15 cellular contexts compared by ENCODE assay signal in the genomic region with DNA sequence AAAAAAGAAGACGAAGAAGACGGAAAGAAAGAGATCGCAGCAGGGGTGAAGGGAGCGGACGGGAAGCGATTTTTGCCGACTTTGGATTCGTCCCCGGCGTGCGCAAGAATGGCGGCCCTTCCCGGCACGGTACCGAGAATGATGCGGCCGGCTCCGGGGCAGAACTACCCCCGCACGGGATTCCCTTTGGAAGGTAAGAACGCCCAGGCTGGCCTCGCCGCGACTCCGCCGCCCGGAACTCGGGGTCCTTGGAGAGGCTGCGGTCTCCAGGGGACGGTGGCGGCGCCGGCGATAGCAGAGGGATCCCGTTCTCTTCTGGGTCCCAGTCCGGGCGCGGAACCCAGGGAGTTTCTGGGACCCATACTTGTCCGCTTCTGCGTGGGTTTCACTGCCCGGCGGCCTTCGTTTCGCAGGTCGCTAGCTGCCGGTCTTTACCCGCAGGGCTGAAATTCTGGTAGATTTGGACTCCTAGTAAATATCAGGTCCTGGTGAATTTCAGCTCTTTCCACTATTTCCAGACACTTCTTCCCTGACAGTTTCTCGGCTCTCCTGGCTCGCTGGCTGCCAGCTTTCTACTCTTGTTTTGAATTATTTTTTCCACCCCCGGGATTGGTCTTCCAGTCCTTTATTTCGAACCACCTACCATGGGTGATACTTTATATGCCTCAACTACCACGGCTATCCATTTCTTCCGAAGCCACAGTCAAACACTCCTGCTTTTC. TPM values are rescaled to one million over a fixed set of nuclear protein-coding genes. Genes with fewer than 3 reads are reported as not detected.
DNase-seq lines count a peak whose midpoint lies in the region; ATAC-seq, FAIRE-seq and TF ChIP-seq lines count a peak whose summit lies in the region.
"Had no signal": no experiment of that assay in that cellular context is flagged by ENCODE, and none has a peak within 500 bp of the region (broad histone marks: within the 10 kb centered on the region; RNA-seq: fewer than 3 reads in every experiment).

No MANE protein-coding gene starts in this region.

- peaks cover 2% of the 10 kb centered on the region for H3K4me1 Mint-ChIP-seq in activated naive CD4-positive, alpha-beta T cell treated with anti-CD3 and anti-CD28 coated beads, Interleukin-2, amount 10 ng/mL, durations not matched to agents 7 days and 5 days
- H3K4me1 Mint-ChIP-seq in astrocyte (ENCODE audit: low read depth, unreplicated experiment) (peaks cover 6% of the 10 kb centered on the region), type B pancreatic cell (ENCODE audit: unreplicated experiment) (peaks cover 7% of the 10 kb centered on the region)
- H3K4me1 Mint-ChIP-seq in naive thymus-derived CD4-positive, alpha-beta T cell: peaks cover 6 to 51% (median 38%) of the 10 kb centered on the region in 7 donors

- POLR2A ChIA-PET in naive thymus-derived CD4-positive, alpha-beta T cell (lab: Charles Lee): no interaction called here

- peaks cover 4% of the 10 kb centered on the region for H4K20me1 ChIP-seq in astrocyte (ENCODE audit: insufficient read depth, low read length)

- H3K27ac Mint-ChIP-seq in activated naive CD4-positive, alpha-beta T cell treated with anti-CD3 and anti-CD28 coated beads, Interleukin-2, amount 10 ng/mL, durations not matched to agents 7 days and 5 days: peak overlapping the region; percentile 88
- H3K27ac Mint-ChIP-seq in activated naive CD4-positive, alpha-beta T cell treated with anti-CD3 and anti-CD28 coated beads, Interleukin-2, amount 50 U/mL, for 72 hours: peak overlapping the region in 1 of 2 donors; percentile 92
- H3K27ac Mint-ChIP-seq in astrocyte (ENCODE audit: unreplicated experiment): peak overlapping the region; percentile 86
- peak overlapping the region in 1 of 9 donors; percentile 79 for H3K27ac Mint-ChIP-seq in naive thymus-derived CD4-positive, alpha-beta T cell
- peak overlapping the region; percentile 33 for H3K27ac Mint-ChIP-seq in type B pancreatic cell

- H3K9me3 ChIP-seq in astrocyte (ENCODE audit: insufficient read depth, low read depth, low read length) (peaks cover 4% of the 10 kb centered on the region), HAP-1 (no peaks in the 10 kb centered on the region)
- no peaks in the 10 kb centered on the region for H3K9me3 ChIP-seq in naive thymus-derived CD4-positive, alpha-beta T cell (ENCODE audit: control insufficient read depth in 2 of 3, low read length in 3 of 3)
- H3K9me3 ChIP-seq: uterus had no signal

- H3K4me1 ChIP-seq in astrocyte (ENCODE audit: insufficient read depth, low read length) (no peaks in the 10 kb centered on the region), HAP-1 (no peaks in the 10 kb centered on the region)
- H3K4me1 ChIP-seq in naive thymus-derived CD4-positive, alpha-beta T cell (ENCODE audit: control insufficient read depth in 2 of 2, insufficient read depth in 2 of 2, low read length in 2 of 2): peaks cover 0 to 8% of the 10 kb centered on the region in 2 donors

- no peak for ATAC-seq in activated naive CD4-positive, alpha-beta T cell treated with anti-CD3 and anti-CD28 coated beads, Interleukin-2, amount 50 U/mL, for 72 hours
- ATAC-seq in naive thymus-derived CD4-positive, alpha-beta T cell: no peak

- H3K79me2 ChIP-seq in astrocyte (ENCODE audit: insufficient read depth, low read length): no peaks in the 10 kb centered on the region

- no peak overlapping the region for H3K9ac ChIP-seq in astrocyte (ENCODE audit: low read length)

- H3K4me3 Mint-ChIP-seq in activated naive CD4-positive, alpha-beta T cell treated with anti-CD3 and anti-CD28 coated beads, Interleukin-2, amount 10 ng/mL, durations not matched to agents 7 days and 5 days: no peak overlapping the region
- H3K4me3 Mint-ChIP-seq in astrocyte (ENCODE audit: unreplicated experiment) (no peak overlapping the region), type B pancreatic cell (peak overlapping the region; percentile 74)
- peak overlapping the region in 9 of 10 donors; percentile 23 to 75 (median 53) for H3K4me3 Mint-ChIP-seq in naive thymus-derived CD4-positive, alpha-beta T cell

- H2AFZ ChIP-seq in astrocyte (ENCODE audit: low read depth, low read length): no peak overlapping the region

- H3K4me3 ChIP-seq in astrocyte (ENCODE audit: insufficient read depth, low read depth, low read length) (no peak overlapping the region), HAP-1 (no peak overlapping the region)
- no peak overlapping the region for H3K4me3 ChIP-seq in naive thymus-derived CD4-positive, alpha-beta T cell (ENCODE audit: low read length)
- H3K4me3 ChIP-seq: uterus had no signal

- in situ Hi-C loops in HAP-1 (cut with MboI; ENCODE audit: low sequenced_read_pairs): no loop called here

- H3K27ac ChIP-seq in astrocyte (ENCODE audit: low read depth, low read length): no peak overlapping the region
- no peak overlapping the region for H3K27ac ChIP-seq in naive thymus-derived CD4-positive, alpha-beta T cell (ENCODE audit: low read depth, low read length)
- H3K27ac ChIP-seq: uterus had no signal

- intact Hi-C loops in naive thymus-derived CD4-positive, alpha-beta T cell (cut with micrococcal nuclease): loop anchor here (2.0 kb wide), 1 partner anchor 13 kb away; no protein-coding TSS in a partner anchor

- no peak for DNase-seq in activated naive CD4-positive, alpha-beta T cell treated with anti-CD3 and anti-CD28 coated beads, Interleukin-2, amount 10 ng/mL, durations not matched to agents 7 days and 5 days
- no peak for DNase-seq in activated naive CD4-positive, alpha-beta T cell treated with anti-CD3 and anti-CD28 coated beads, Interleukin-2, amount 50 U/mL, for 72 hours (ENCODE audit: low spot score in 2 of 2)
- no peak for DNase-seq in astrocyte (ENCODE audit: low read depth)
- no peak for DNase-seq in naive thymus-derived CD4-positive, alpha-beta T cell
- DNase-seq in type B pancreatic cell (ENCODE audit: extremely low spot score, unreplicated experiment): no peak
- DNase-seq in HAP-1 (ENCODE audit: low spot score in 2 of 2): no peak
- DNase-seq in DMS153 treated with DMSO at 0.1 percent for 48 hours (lab: John Stamatoyannopoulos, UW; ENCODE audit: unreplicated experiment): no peak
- DNase-seq in MV-4-11 (lab: John Stamatoyannopoulos, UW): no peak
- DNase-seq: activated CD4-positive, alpha-beta T cell treated with anti-CD3 and anti-CD28 coated beads, Interleukin-2, amount 50 U/mL, for 48 hours; cortex of kidney; NCI-H226; uterus had no signal

- no peak for FAIRE-seq in astrocyte (lab: Jason Lieb, UNC)
- FAIRE-seq: GM19239, keratinocyte had no signal

- TF ChIP-seq CTCF in astrocyte (IDR thresholded peaks at IDR 0.05; ENCODE audit: insufficient read depth, low read depth, low read length) (no peak), type B pancreatic cell (conservative IDR thresholded peaks at IDR 0.05) (no peak)

- no peak overlapping the region for H3K4me2 ChIP-seq in astrocyte (ENCODE audit: low read length)

- CTCF ChIA-PET in activated naive CD4-positive, alpha-beta T cell treated with anti-CD3 and anti-CD28 coated beads, Interleukin-2, amount 10 ng/mL, durations not matched to agents 7 days and 5 days (lab: Charles Lee): no interaction called here
- CTCF ChIA-PET in naive thymus-derived CD4-positive, alpha-beta T cell (lab: Charles Lee): no interaction called here

- peaks cover 9% of the 10 kb centered on the region for H3K36me3 Mint-ChIP-seq in activated naive CD4-positive, alpha-beta T cell treated with anti-CD3 and anti-CD28 coated beads, Interleukin-2, amount 10 ng/mL, durations not matched to agents 7 days and 5 days
- peaks cover 0 to 16% of the 10 kb centered on the region in 2 donors for H3K36me3 Mint-ChIP-seq in activated naive CD4-positive, alpha-beta T cell treated with anti-CD3 and anti-CD28 coated beads, Interleukin-2, amount 50 U/mL, for 72 hours
- H3K36me3 Mint-ChIP-seq in astrocyte (ENCODE audit: low read depth, unreplicated experiment) (no peaks in the 10 kb centered on the region), type B pancreatic cell (no peaks in the 10 kb centered on the region)
- H3K36me3 Mint-ChIP-seq in naive thymus-derived CD4-positive, alpha-beta T cell: peaks cover 0 to 4% (median under 1%) of the 10 kb centered on the region in 5 donors

- no peaks in the 10 kb centered on the region for H3K9me3 Mint-ChIP-seq in activated naive CD4-positive, alpha-beta T cell treated with anti-CD3 and anti-CD28 coated beads, Interleukin-2, amount 10 ng/mL, durations not matched to agents 7 days and 5 days
- no peaks in the 10 kb centered on the region for H3K9me3 Mint-ChIP-seq in activated naive CD4-positive, alpha-beta T cell treated with anti-CD3 and anti-CD28 coated beads, Interleukin-2, amount 50 U/mL, for 72 hours
- H3K9me3 Mint-ChIP-seq in astrocyte (ENCODE audit: unreplicated experiment): peaks cover 24% of the 10 kb centered on the region
- H3K9me3 Mint-ChIP-seq in naive thymus-derived CD4-positive, alpha-beta T cell: peaks cover 0 to 5% (median 0%) of the 10 kb centered on the region in 11 donors
- H3K9me3 Mint-ChIP-seq in type B pancreatic cell: no peaks in the 10 kb centered on the region

- H3K27me3 Mint-ChIP-seq in activated naive CD4-positive, alpha-beta T cell treated with anti-CD3 and anti-CD28 coated beads, Interleukin-2, amount 10 ng/mL, durations not matched to agents 7 days and 5 days: peaks cover 100% of the 10 kb centered on the region
- H3K27me3 Mint-ChIP-seq in astrocyte (ENCODE audit: low read depth, unreplicated experiment): peaks cover 80% of the 10 kb centered on the region
- H3K27me3 Mint-ChIP-seq in naive thymus-derived CD4-positive, alpha-beta T cell: peaks cover 83 to 94% (median 90%) of the 10 kb centered on the region in 5 donors
- peaks cover 99% of the 10 kb centered on the region for H3K27me3 Mint-ChIP-seq in type B pancreatic cell

- H3K27me3 ChIP-seq in astrocyte (ENCODE audit: insufficient read depth, low read length) (peaks cover 77% of the 10 kb centered on the region), HAP-1 (ENCODE audit: low read depth) (peaks cover 92% of the 10 kb centered on the region)
- H3K27me3 ChIP-seq in naive thymus-derived CD4-positive, alpha-beta T cell (ENCODE audit: control insufficient read depth in 2 of 2, insufficient read depth in 2 of 2, low read length in 2 of 2): peaks cover 0 to 61% of the 10 kb centered on the region in 2 donors

- no peaks in the 10 kb centered on the region for H3K36me3 ChIP-seq in astrocyte (ENCODE audit: insufficient read depth, low read length)
- no peaks in the 10 kb centered on the region for H3K36me3 ChIP-seq in naive thymus-derived CD4-positive, alpha-beta T cell (ENCODE audit: control insufficient read depth in 2 of 3, insufficient read depth in 3 of 3, low read length in 3 of 3)
- H3K36me3 ChIP-seq in HAP-1 (replicated peaks): no peaks in the 10 kb centered on the region
- H3K36me3 ChIP-seq: uterus had no signal

RNA-seq across cellular contexts. Expression of gene PAX7, which starts 1.0 kb away (rescaled TPM):
- total RNA-seq in activated naive CD4-positive, alpha-beta T cell treated with anti-CD3 and anti-CD28 coated beads, Interleukin-2, amount 50 U/mL, for 72 hours: not detected
- total RNA-seq in astrocyte (0.05 TPM in 1 of 2 replicates, not detected in the other), type B pancreatic cell (ENCODE audit: low replicate concordance) (0.12 and 2.9 TPM in 2 replicates)
- not detected for total RNA-seq in naive thymus-derived CD4-positive, alpha-beta T cell
- not detected for polyA plus RNA-seq in naive thymus-derived CD4-positive, alpha-beta T cell
- total RNA-seq: T-helper 2 cell treated with Interferon-gamma antibody and Interleukin-4, amounts not matched to agents 100 ng/mL and 5 ng/mL, for 36 hours; uterus had no signal
- polyA plus RNA-seq: keratinocyte had no signal

Comparison
In these comparisons a context has a peak if more than half of its experiments do, and no peak if none do; other contexts are left out.
1. H3K4me3 Mint-ChIP-seq: peak in naive thymus-derived CD4-positive, alpha-beta T cell (9 of 10) and type B pancreatic cell (single experiment); none in activated naive CD4-positive, alpha-beta T cell treated with anti-CD3 and anti-CD28 coated beads, Interleukin-2, amount 10 ng/mL, durations not matched to agents 7 days and 5 days (single experiment) and astrocyte (single experiment).